1 cellular context compared by ENCODE assay signal in genomic region chr15:68208641-68209240, GRCh38.
TF ChIP-seq lines count a peak whose summit lies in the region.

No MANE protein-coding gene starts in this region.

TF ChIP-seq in GM23338, 12 proteins besides CTCF, POLR2A, EP300 and RAD21 (continued from another document):
- no peak for TF ChIP-seq ZNF462 (CRISPR knock-in tag; IDR thresholded peaks at IDR 0.05)
- TF ChIP-seq POLR2AphosphoS5 (IDR thresholded peaks at IDR 0.05; ENCODE audit: low read depth), result no peak
- no peak for TF ChIP-seq EZH2 (IDR thresholded peaks at IDR 0.05; ENCODE audit: low read depth, unreplicated experiment)
TF ChIP-seq in GM23338: peak in this region for 0.
